20 cellular contexts compared by ENCODE assay signal in genomic region chr10:86716466-86716865, GRCh38. TPM values are rescaled to one million over a fixed set of nuclear protein-coding genes. Genes with fewer than 3 reads are reported as not detected.
A peak's percentile ranks its signal among the peaks of the same experiment; 100 is the strongest.
DNase-seq lines count a peak whose midpoint lies in the region; ATAC-seq and TF ChIP-seq lines count a peak whose summit lies in the region.
"Had no signal": no experiment of that assay in that cellular context is flagged by ENCODE, and none has a peak within 500 bp of the region (broad histone marks: within the 10 kb centered on the region; RNA-seq: fewer than 3 reads in every experiment).

No MANE protein-coding gene starts in this region.

- H3K9ac ChIP-seq in neuronal stem cell (ENCODE audit: low read depth, low read length, poor library complexity), result no peak overlapping the region

- TF ChIP-seq POLR2A in esophagus muscularis mucosa (IDR thresholded peaks at IDR 0.05; ENCODE audit: low read depth) (no peak), suprapubic skin (IDR thresholded peaks at IDR 0.05) (no peak)

- H4K91ac ChIP-seq in neuronal stem cell (ENCODE audit: low read depth, low read length, poor library complexity), result peak overlapping the region; percentile 38

- TF ChIP-seq CTCF in esophagus muscularis mucosa (IDR thresholded peaks at IDR 0.05), result no peak
- no peak for TF ChIP-seq CTCF in heart right ventricle (IDR thresholded peaks at IDR 0.05)
- TF ChIP-seq CTCF in suprapubic skin (IDR thresholded peaks at IDR 0.05), result no peak

- H3K23ac ChIP-seq in neuronal stem cell (ENCODE audit: low read depth, low read length, poor library complexity), result peak overlapping the region; percentile 75

- H4K8ac ChIP-seq in neuronal stem cell (ENCODE audit: low read depth, low read length), result no peak overlapping the region

- no peaks in the 10 kb centered on the region for H3K79me1 ChIP-seq in neuronal stem cell (ENCODE audit: low read depth, low read length)

- H3K27ac ChIP-seq in esophagus muscularis mucosa (replicated peaks in 1 of 4) (peak overlapping the region; percentile 37 to 60 (median 46)), heart right ventricle (peak overlapping the region in 2 of 10 donors; percentile 13 to 22), neuronal stem cell (replicated peaks; ENCODE audit: low read length) (no peak overlapping the region), suprapubic skin (no peak overlapping the region)
- H3K27ac ChIP-seq: C4-2B, PC-9, RWPE1, SJCRH30 had no signal

- H2BK5ac ChIP-seq in neuronal stem cell (ENCODE audit: low read length), result no peak overlapping the region

- no peak overlapping the region for H3K4me3 ChIP-seq in esophagus muscularis mucosa
- H3K4me3 ChIP-seq in heart right ventricle, result no peak overlapping the region
- no peak overlapping the region for H3K4me3 ChIP-seq in neuronal stem cell (ENCODE audit: low read length in 2 of 2)
- no peak overlapping the region for H3K4me3 ChIP-seq in suprapubic skin
- H3K4me3 ChIP-seq: GM23338, PC-9, SJCRH30 had no signal

- 73% methylated on average over 2 of the region's 13 CpGs for WGBS in esophagus muscularis mucosa
- 80 to 85% methylated on average over 13 of the region's 13 CpGs for WGBS in heart right ventricle, 2 donors
- WGBS in neuronal stem cell (ENCODE audit: extremely low coverage in 2 of 2, insufficient read length in 2 of 2, insufficient replicate concordance in 1 of 2), 2 donors, result no CpG with 5 or more reads among the region's 13 CpGs
- 95% methylated on average over 4 of the region's 13 CpGs for WGBS in suprapubic skin

- no peak for DNase-seq in esophagus muscularis mucosa (ENCODE audit: extremely low spot score)
- no peak for DNase-seq in heart right ventricle
- no peak for DNase-seq in neuronal stem cell (ENCODE audit: low spot score)
- DNase-seq in suprapubic skin (ENCODE audit: low spot score in 2 of 2), result peak; percentile 50 to 78
- no peak for DNase-seq in activated effector memory CD4-positive, alpha-beta T cell treated with anti-CD3 and anti-CD28 coated beads, Interleukin-2, amount 50 U/mL, for 16 hours
- no peak for DNase-seq in NCI-H2081 treated with DMSO at 0.1 percent for 48 hours (lab: John Stamatoyannopoulos, UW)
- DNase-seq in hippocampal formation (lab: John Stamatoyannopoulos, UW), result no peak
- DNase-seq: ACHN, DMS79, KBM-7, MV-4-11, NCI-H1417, NCI-H187, NCI-H226, NCI-H524, PC-9, SJCRH30 had no signal

- peak overlapping the region; percentile 9 for H2BK15ac ChIP-seq in neuronal stem cell (ENCODE audit: low read length)

- H3K4me1 ChIP-seq in esophagus muscularis mucosa (peaks cover 11 to 27% (median 14%) of the 10 kb centered on the region in 4 donors), heart right ventricle (peaks cover 0 to 51% (median 10%) of the 10 kb centered on the region in 9 donors), neuronal stem cell (ENCODE audit: control insufficient read depth in 2 of 2, insufficient read depth in 1 of 2, low read depth in 1 of 2, low read length in 2 of 2) (peaks cover 2 to 6% of the 10 kb centered on the region in 2 donors), suprapubic skin (peaks cover 13% of the 10 kb centered on the region)
- H3K4me1 ChIP-seq: SJCRH30 had no signal

- H3K36me3 ChIP-seq in esophagus muscularis mucosa (peaks cover 0 to 57% (median 25%) of the 10 kb centered on the region in 4 donors), heart right ventricle (peaks cover 0 to 46% (median 0%) of the 10 kb centered on the region in 9 donors), neuronal stem cell (replicated peaks in 1 of 2; ENCODE audit: control insufficient read depth in 2 of 2, insufficient read depth in 2 of 2, low read length in 2 of 2) (no peaks in the 10 kb centered on the region), suprapubic skin (no peaks in the 10 kb centered on the region)
- H3K36me3 ChIP-seq: SJCRH30 had no signal

- H2AK5ac ChIP-seq in neuronal stem cell (ENCODE audit: low read depth, low read length), result peak overlapping the region; percentile 27

- H3K4me2 ChIP-seq in neuronal stem cell (ENCODE audit: insufficient read depth, low read length, poor library complexity, severe bottlenecking), result no peak overlapping the region
- H3K4me2 ChIP-seq: GM23338, PC-9 had no signal

- H3K18ac ChIP-seq in neuronal stem cell (ENCODE audit: low read length), result peak overlapping the region; percentile 49

- no peak overlapping the region for H2BK120ac ChIP-seq in neuronal stem cell (ENCODE audit: low read depth, low read length)

- no peak overlapping the region for H3K4ac ChIP-seq in neuronal stem cell (ENCODE audit: low read length)

- ATAC-seq in heart right ventricle, result peak in 5 of 8 donors; percentile 1 to 13 (median 5)
- ATAC-seq: GM23338 had no signal

- H2BK12ac ChIP-seq in neuronal stem cell (ENCODE audit: low read length), result no peak overlapping the region

- intact Hi-C loops in esophagus muscularis mucosa (cut with DNase I), result no loop called here
- intact Hi-C loops in heart right ventricle (cut with DNase I), result loop anchor here in 3 of 10 donors (10.0 kb wide), 1 partner anchor 178 kb away; no protein-coding TSS in a partner anchor

- no peak overlapping the region for H2AFZ ChIP-seq in neuronal stem cell (ENCODE audit: low read length)
- H2AFZ ChIP-seq: GM23338, PC-9 had no signal

- H3K9me3 ChIP-seq in esophagus muscularis mucosa (no peaks in the 10 kb centered on the region), heart right ventricle (no peaks in the 10 kb centered on the region), neuronal stem cell (replicated peaks in 1 of 2; ENCODE audit: control insufficient read depth in 2 of 2, insufficient read depth in 1 of 2, low read depth in 1 of 2, low read length in 2 of 2) (no peaks in the 10 kb centered on the region), suprapubic skin (no peaks in the 10 kb centered on the region)
- H3K9me3 ChIP-seq: SJCRH30 had no signal

- no peaks in the 10 kb centered on the region for H3K27me3 ChIP-seq in esophagus muscularis mucosa
- peaks cover 0 to 20% (median 8%) of the 10 kb centered on the region in 7 donors for H3K27me3 ChIP-seq in heart right ventricle
- H3K27me3 ChIP-seq in neuronal stem cell (ENCODE audit: control insufficient read depth in 3 of 3, insufficient read depth in 3 of 3, low read depth in 1 of 3, low read length in 3 of 3), result peaks cover 0 to 3% (median 0%) of the 10 kb centered on the region in 3 experiments
- no peaks in the 10 kb centered on the region for H3K27me3 ChIP-seq in suprapubic skin
- H3K27me3 ChIP-seq: SJCRH30 had no signal

- no peak overlapping the region for H3K14ac ChIP-seq in neuronal stem cell (ENCODE audit: low read length)

- TF ChIP-seq EP300 in esophagus muscularis mucosa (IDR thresholded peaks at IDR 0.05), result no peak
- no peak for TF ChIP-seq EP300 in suprapubic skin (IDR thresholded peaks at IDR 0.05)

RNA-seq across cellular contexts. Expression of gene BMPR1A, which starts 40.0 kb away (rescaled TPM):
- total RNA-seq in esophagus muscularis mucosa (100 to 1,000 TPM in 1 of 4 donors, 10 to 100 TPM in 3; 66.1 to 110 (median 90.5) TPM), heart right ventricle (10 to 100 TPM; 34.4 to 69.0 (median 47.7) TPM), suprapubic skin (10 to 100 TPM; 21.1 to 33.3 (median 26.7) TPM)
- 10 to 100 TPM in 1 of 2 donors, 1 to 10 TPM in 1; 6.7 to 10.3 TPM for polyA plus RNA-seq in heart right ventricle
- 24.6 TPM for polyA plus RNA-seq in neuronal stem cell (2013, experiment 1 of 2)
- polyA plus RNA-seq in neuronal stem cell (2013, experiment 2 of 2), result 25.2 TPM

RNA-seq across cellular contexts. Expression of gene LDB3, which starts 48.2 kb away (rescaled TPM):
- total RNA-seq in esophagus muscularis mucosa (10 to 100 TPM; 12.6 to 42.3 (median 21.6) TPM), heart right ventricle (1,000 to 10,000 TPM; 1,248 to 1,738 (median 1,513) TPM), suprapubic skin (1 to 10 TPM in 1 of 4 donors, under 1 TPM in 2, not detected in 1; 0.44 to 3.2 (median 0.98) TPM)
- polyA plus RNA-seq in heart right ventricle, result 1,000 to 10,000 TPM in 1 of 2 donors, 100 to 1,000 TPM in 1; 162 to 1,622 TPM
- 0.08 TPM for polyA plus RNA-seq in neuronal stem cell (2013, experiment 1 of 2)
- 0.11 TPM for polyA plus RNA-seq in neuronal stem cell (2013, experiment 2 of 2)

Comparison
In these comparisons a context has a peak if more than half of its experiments do, and no peak if none do; other contexts are left out.
1. DNase-seq: peak in suprapubic skin (2 of 2); none in esophagus muscularis mucosa (single experiment), heart right ventricle (0 of 2), neuronal stem cell (single experiment), activated effector memory CD4-positive, alpha-beta T cell treated with anti-CD3 and anti-CD28 coated beads, Interleukin-2, amount 50 U/mL, for 16 hours (single experiment), NCI-H2081 treated with DMSO at 0.1 percent for 48 hours (single experiment) and hippocampal formation (0 of 2).
2. H3K27ac ChIP-seq: peak in esophagus muscularis mucosa (4 of 4); none in neuronal stem cell (single experiment) and suprapubic skin (single experiment).
3. RNA of gene LDB3, which starts 48.2 kb away (total RNA-seq): 1,248 to 1,738 TPM in heart right ventricle; 12.6 to 42.3 TPM in esophagus muscularis mucosa and 0.44 to 3.2 TPM in suprapubic skin; every median in the first group is over 10 times any median in the second.